14 cellular contexts compared by ENCODE assay signal in the genomic region with DNA sequence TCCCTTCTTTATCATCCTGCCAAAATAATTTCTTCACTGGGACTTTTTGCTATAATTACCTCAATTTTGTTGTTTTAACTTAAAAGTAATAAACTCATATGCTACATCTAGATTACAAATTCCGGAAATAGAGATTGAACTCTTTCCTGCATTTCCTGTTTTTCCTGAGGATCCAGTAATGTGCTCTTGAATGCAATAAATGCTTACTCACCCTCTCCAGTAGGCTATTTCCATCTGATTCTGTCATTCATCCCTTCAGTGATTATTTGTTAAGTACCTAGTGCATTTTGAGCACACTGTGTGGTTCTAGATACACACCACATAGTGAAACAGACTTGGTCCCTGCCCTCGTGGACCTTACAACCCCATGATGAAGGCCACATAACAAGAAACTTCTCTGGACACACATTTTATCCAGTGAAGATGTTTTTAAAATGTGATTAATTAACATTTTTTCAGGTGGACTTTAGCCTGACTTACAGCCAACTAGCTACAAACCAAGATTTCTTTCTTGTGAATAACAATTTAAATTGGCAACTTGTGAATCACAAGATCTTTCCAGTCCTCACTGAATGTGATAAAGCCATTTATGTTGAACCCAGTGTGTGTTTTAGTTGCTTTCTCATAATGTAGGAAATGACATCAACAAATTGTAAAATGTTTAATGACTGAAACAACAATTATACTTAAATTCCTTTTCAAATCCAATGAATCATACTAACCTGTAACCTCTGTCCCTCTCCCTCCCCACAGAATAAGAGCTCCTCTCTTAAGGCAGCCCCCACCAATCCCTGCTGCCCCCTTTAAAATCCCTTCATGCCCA.
DNase-seq lines count a peak whose midpoint lies in the region; ATAC-seq and TF ChIP-seq lines count a peak whose summit lies in the region.
"Had no signal": no experiment of that assay in that cellular context is flagged by ENCODE, and none has a peak within 500 bp of the region (broad histone marks: within the 10 kb centered on the region; RNA-seq: fewer than 3 reads in every experiment).

No MANE protein-coding gene starts in this region.

- DNase-seq in EL (peak; percentile 70), NCI-H2029 (lab: John Stamatoyannopoulos, UW) (peak; percentile 54), epithelial cell of prostate (ENCODE audit: low read depth, low spot score) (peak; percentile 66), neural crest cell (ENCODE audit: low read depth, low spot score) (no peak)
- no peak for DNase-seq in activated effector memory CD4-positive, alpha-beta T cell treated with anti-CD3 and anti-CD28 coated beads, Interleukin-2, amount 50 U/mL, for 16 hours
- DNase-seq in activated CD4-positive, alpha-beta T cell treated with anti-CD3 and anti-CD28 coated beads, Interleukin-2, amount 50 U/mL, for 48 hours, result no peak
- DNase-seq: H7; Kasumi-1; left cardiac atrium; Right ventricle myocardium superior; stimulated activated CD8-positive, alpha-beta memory T cell treated with anti-CD3 and anti-CD28 coated beads, Interleukin-4, amount 100 ng/mL, for 48 hours had no signal

- H3K36me3 Mint-ChIP-seq in neural crest cell (ENCODE audit: low read depth), result no peaks in the 10 kb centered on the region
- H3K36me3 Mint-ChIP-seq: brain had no signal

- H3K4me1 Mint-ChIP-seq in neural crest cell, result no peaks in the 10 kb centered on the region

- peak overlapping the region; percentile 86 for H3K27ac ChIP-seq in epithelial cell of prostate

- no peaks in the 10 kb centered on the region for H3K9me3 Mint-ChIP-seq in neural crest cell
- H3K9me3 Mint-ChIP-seq: brain had no signal

- H3K4me3 Mint-ChIP-seq in neural crest cell, result no peak overlapping the region

- H3K27me3 Mint-ChIP-seq in neural crest cell (ENCODE audit: low read depth), result no peaks in the 10 kb centered on the region
- H3K27me3 Mint-ChIP-seq: brain had no signal

- ATAC-seq in HG03571 (IDR thresholded peaks at IDR 0.05; ENCODE audit: unreplicated experiment) (no peak), GM18873 (IDR thresholded peaks at IDR 0.05; ENCODE audit: low FRiP score, unreplicated experiment) (no peak)

- no peak for TF ChIP-seq CTCF in neural crest cell (conservative IDR thresholded peaks at IDR 0.05)

- H3K27ac Mint-ChIP-seq in neural crest cell (ENCODE audit: unreplicated experiment), result peak overlapping the region; percentile 5

Comparison
In these comparisons a context has a peak if more than half of its experiments do, and no peak if none do; other contexts are left out.
1. DNase-seq: peak in EL (single experiment), NCI-H2029 (single experiment) and epithelial cell of prostate (single experiment); none in neural crest cell (single experiment), activated effector memory CD4-positive, alpha-beta T cell treated with anti-CD3 and anti-CD28 coated beads, Interleukin-2, amount 50 U/mL, for 16 hours (single experiment) and activated CD4-positive, alpha-beta T cell treated with anti-CD3 and anti-CD28 coated beads, Interleukin-2, amount 50 U/mL, for 48 hours (0 of 2).